26 cellular contexts compared by ENCODE assay signal in the genomic region with DNA sequence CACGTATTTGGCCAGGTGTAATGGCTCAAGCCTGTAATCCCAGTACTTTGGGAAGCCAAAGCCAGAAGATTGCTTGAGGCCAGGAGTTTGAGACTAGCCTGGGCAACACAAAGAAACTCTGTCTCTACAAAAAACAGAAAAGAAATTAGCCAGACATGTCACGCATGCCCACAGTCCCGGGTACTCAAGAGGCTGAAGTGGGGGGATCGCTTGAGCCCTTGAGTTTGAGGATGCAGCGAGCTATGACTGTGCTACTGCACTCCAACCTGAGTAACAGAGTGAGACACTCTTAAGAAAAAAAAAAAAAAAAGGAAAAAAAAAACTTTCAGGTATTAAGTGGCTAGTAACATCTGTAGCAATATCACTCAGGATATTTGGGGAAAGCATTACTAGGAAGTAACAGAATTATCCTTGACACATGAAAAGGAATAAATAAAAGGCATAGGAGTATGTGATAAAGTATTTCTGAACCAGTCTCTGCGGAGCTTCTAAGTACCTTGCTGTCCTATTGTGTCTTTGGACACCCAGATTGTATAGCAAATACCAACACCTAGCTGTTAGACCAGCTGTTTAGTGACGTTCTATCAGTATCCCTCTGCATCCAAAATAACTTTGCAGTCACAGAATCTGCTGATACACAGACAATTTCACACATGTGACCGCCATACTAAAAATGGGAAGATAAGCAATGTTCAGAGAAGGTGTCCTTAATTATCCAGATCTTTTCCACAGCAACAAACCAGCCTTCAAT.
"Had no signal": no experiment of that assay in that cellular context is flagged by ENCODE, and none has a peak within 500 bp of the region (broad histone marks: within the 10 kb centered on the region; RNA-seq: fewer than 3 reads in every experiment).

No MANE protein-coding gene starts in this region.

- H3K4me3 ChIP-seq: breast epithelium, colonic mucosa, esophagus squamous epithelium, heart left ventricle, left lung, sigmoid colon, smooth muscle cell, stomach, suprapubic skin, transverse colon, vagina had no signal

- H3K9me3 Mint-ChIP-seq: activated B cell treated with CpG ODN at 0.5 μM for 24 hours; activated naive CD8-positive, alpha-beta T cell treated with anti-CD3 and anti-CD28 coated beads for 36 hours; central memory CD8-positive, alpha-beta T cell; nephron; stimulated activated memory B cell treated with anti-CD40 and anti-IgM and Interleukin-4, amounts not matched to agents 10 μg/mL and 1 μg/mL and 100 μg/mL, for 72 hours; T-helper 1 cell treated with Interleukin-12 subunit alpha and Interleukin-12 subunit beta and Interleukin-4 antibody, amounts not matched to agents 30 μg/mL and 1 μg/mL, for 36 hours had no signal

- H3K27me3 Mint-ChIP-seq: activated CD4-positive, alpha-beta T cell treated with anti-CD3 and anti-CD28 coated beads for 36 hours; activated naive CD8-positive, alpha-beta T cell treated with anti-CD3 and anti-CD28 coated beads for 36 hours; central memory CD8-positive, alpha-beta T cell; stimulated activated memory B cell treated with anti-CD40 and anti-IgM and Interleukin-4, amounts not matched to agents 10 μg/mL and 1 μg/mL and 100 μg/mL, for 72 hours had no signal

- H3K27ac ChIP-seq: breast epithelium, colonic mucosa, esophagus squamous epithelium, left lung, sigmoid colon, stomach, suprapubic skin, transverse colon, vagina had no signal

- ATAC-seq: activated CD4-positive, alpha-beta T cell treated with anti-CD3 and anti-CD28 coated beads for 36 hours; left lung; stimulated activated memory B cell treated with anti-CD40 and anti-IgM and Interleukin-4, amounts not matched to agents 10 μg/mL and 1 μg/mL and 100 μg/mL, for 72 hours had no signal

- H3K4me2 ChIP-seq: smooth muscle cell had no signal

- H3K36me3 Mint-ChIP-seq: activated naive CD8-positive, alpha-beta T cell treated with anti-CD3 and anti-CD28 coated beads for 36 hours; stimulated activated memory B cell treated with anti-CD40 and anti-IgM and Interleukin-4, amounts not matched to agents 10 μg/mL and 1 μg/mL and 100 μg/mL, for 72 hours had no signal

- H3K27me3 ChIP-seq: breast epithelium, colonic mucosa, esophagus squamous epithelium, heart left ventricle, left lung, sigmoid colon, stomach, suprapubic skin, transverse colon, vagina had no signal

- H3K36me3 ChIP-seq: breast epithelium, colonic mucosa, esophagus squamous epithelium, heart left ventricle, left lung, sigmoid colon, suprapubic skin, transverse colon, vagina had no signal

- H3K4me3 Mint-ChIP-seq: activated B cell treated with CpG ODN at 0.5 μM for 24 hours; activated CD4-positive, alpha-beta T cell treated with anti-CD3 and anti-CD28 coated beads for 36 hours; activated naive CD8-positive, alpha-beta T cell treated with anti-CD3 and anti-CD28 coated beads for 36 hours; central memory CD8-positive, alpha-beta T cell; nephron; stimulated activated memory B cell treated with anti-CD40 and anti-IgM and Interleukin-4, amounts not matched to agents 10 μg/mL and 1 μg/mL and 100 μg/mL, for 72 hours; T-helper 1 cell treated with Interleukin-12 subunit alpha and Interleukin-12 subunit beta and Interleukin-4 antibody, amounts not matched to agents 30 μg/mL and 1 μg/mL, for 36 hours had no signal

- H3K4me1 Mint-ChIP-seq: activated B cell treated with CpG ODN at 0.5 μM for 24 hours; activated CD4-positive, alpha-beta T cell treated with anti-CD3 and anti-CD28 coated beads for 36 hours; activated naive CD8-positive, alpha-beta T cell treated with anti-CD3 and anti-CD28 coated beads for 36 hours; stimulated activated memory B cell treated with anti-CD40 and anti-IgM and Interleukin-4, amounts not matched to agents 10 μg/mL and 1 μg/mL and 100 μg/mL, for 72 hours had no signal

- H3K27ac Mint-ChIP-seq: activated B cell treated with CpG ODN at 0.5 μM for 24 hours; activated CD4-positive, alpha-beta T cell treated with anti-CD3 and anti-CD28 coated beads for 36 hours; activated naive CD8-positive, alpha-beta T cell treated with anti-CD3 and anti-CD28 coated beads for 36 hours; stimulated activated memory B cell treated with anti-CD40 and anti-IgM and Interleukin-4, amounts not matched to agents 10 μg/mL and 1 μg/mL and 100 μg/mL, for 72 hours; T-helper 1 cell treated with Interleukin-12 subunit alpha and Interleukin-12 subunit beta and Interleukin-4 antibody, amounts not matched to agents 30 μg/mL and 1 μg/mL, for 36 hours had no signal

- DNase-seq: activated B cell treated with CpG ODN at 0.5 μM for 24 hours; activated CD4-positive, alpha-beta T cell treated with anti-CD3 and anti-CD28 coated beads for 36 hours; activated CD4-positive, alpha-beta T cell treated with anti-CD3 and anti-CD28 coated beads, Interleukin-2, amount 50 U/mL, for 4 hours; activated CD8-positive, alpha-beta memory T cell treated with anti-CD3 and anti-CD28 coated beads, Interleukin-2, amount 50 U/mL, for 48 hours; activated naive CD4-positive, alpha-beta T cell treated with Interleukin-2 at 50 U/mL for 16 hours; activated naive CD8-positive, alpha-beta T cell treated with anti-CD3 and anti-CD28 coated beads for 36 hours; activated T-cell treated with anti-CD3 and anti-CD28 coated beads, Interleukin-2, amount 50 U/mL, for 48 hours; colonic mucosa; esophagus squamous epithelium; heart left ventricle; left lung; mammary epithelial cell; midbrain; sigmoid colon; stimulated activated CD4-positive, alpha-beta T cell treated with anti-CD3 and anti-CD28 coated beads, Interleukin-15, amount 100 ng/mL, for 24 hours; stomach; T1000; transverse colon had no signal

- H3K4me1 ChIP-seq: breast epithelium, colonic mucosa, left lung, sigmoid colon, suprapubic skin, vagina had no signal

- H3K9me3 ChIP-seq: breast epithelium, colonic mucosa, esophagus squamous epithelium, heart left ventricle, left lung, sigmoid colon, stomach, suprapubic skin, transverse colon, vagina had no signal
